15 cellular contexts compared by ENCODE assay signal in the genomic region with DNA sequence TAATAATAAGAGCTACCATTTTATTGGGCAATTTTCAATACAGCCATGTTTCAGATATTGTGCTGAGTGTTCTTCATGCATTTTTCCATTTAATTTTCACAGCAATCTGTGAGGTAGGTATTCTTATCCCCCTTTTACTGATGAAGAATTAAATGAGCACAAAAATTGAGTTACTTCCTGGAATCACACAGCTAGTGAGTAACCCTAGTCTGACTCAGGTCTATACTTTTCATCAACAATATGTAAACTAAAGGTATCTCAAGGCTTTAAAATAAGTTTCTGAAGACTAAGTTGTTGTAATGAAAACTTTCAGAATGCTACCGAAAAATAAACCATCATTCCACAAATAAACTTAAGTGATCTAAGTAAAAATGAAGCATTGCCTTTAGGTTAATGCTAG. TPM values are rescaled to one million over a fixed set of nuclear protein-coding genes. Genes with fewer than 3 reads are reported as not detected.
A peak's percentile ranks its signal among the peaks of the same experiment; 100 is the strongest.
DNase-seq lines count a peak whose midpoint lies in the region; ATAC-seq and TF ChIP-seq lines count a peak whose summit lies in the region.
"Had no signal": no experiment of that assay in that cellular context is flagged by ENCODE, and none has a peak within 500 bp of the region (broad histone marks: within the 10 kb centered on the region; RNA-seq: fewer than 3 reads in every experiment).

No MANE protein-coding gene starts in this region.

- no peaks in the 10 kb centered on the region for H3K27me3 Mint-ChIP-seq in activated T-cell treated with anti-CD3 and anti-CD28 coated beads, Interleukin-2, amount 50 U/mL, for 72 hours (ENCODE audit: low read depth)
- H3K27me3 Mint-ChIP-seq in stimulated activated memory B cell treated with anti-CD40 and anti-IgM and Interleukin-4, amounts not matched to agents 10 μg/mL and 1 μg/mL and 100 μg/mL, for 72 hours: no peaks in the 10 kb centered on the region
- H3K27me3 Mint-ChIP-seq: B cell had no signal

- in situ Hi-C loops in IMR-90 (cut with MboI; ENCODE audit: low sequenced_read_pairs): no loop called here

- no peak overlapping the region for H4K5ac ChIP-seq in IMR-90 (ENCODE audit: low read depth, low read length)

- intact Hi-C loops in IMR-90 (cut with micrococcal nuclease): no loop called here

- no peak overlapping the region for H2BK120ac ChIP-seq in IMR-90 (ENCODE audit: low read depth, low read length)

- peaks cover 5% of the 10 kb centered on the region; the same call in 1 of the 2 replicates for H3K9me1 ChIP-seq in IMR-90 (ENCODE audit: insufficient read depth, low read length)

- no peak overlapping the region for H2AK9ac ChIP-seq in IMR-90 (replicated peaks; ENCODE audit: low read depth, low read length, poor library complexity)

- no peak overlapping the region for H3K4me3 ChIP-seq in IMR-90 (ENCODE audit: insufficient read depth, low read depth, low read length)
- H3K4me3 ChIP-seq: BLaER1 treated with 17β-estradiol and CSF1 and Interleukin-3, amounts not matched to agents 10 nM and 100 nM; GM12878 had no signal

- no peak overlapping the region for H2BK5ac ChIP-seq in IMR-90 (ENCODE audit: low read depth, low read length, poor library complexity, severe bottlenecking)

- peaks cover 4 to 7% of the 10 kb centered on the region in 2 experiments; a peak in 2 of 4 replicates for H3K79me1 ChIP-seq in IMR-90 (ENCODE audit: low read depth in 1 of 2, low read length in 2 of 2)

- H3K27ac ChIP-seq in IMR-90 (ENCODE audit: insufficient read depth, low read length): no peak overlapping the region
- H3K27ac ChIP-seq: BLaER1 treated with 17β-estradiol and CSF1 and Interleukin-3, amounts not matched to agents 10 nM and 100 nM had no signal

- peaks cover 0 to 1% of the 10 kb centered on the region in 2 donors for H3K36me3 Mint-ChIP-seq in activated T-cell treated with anti-CD3 and anti-CD28 coated beads, Interleukin-2, amount 50 U/mL, for 72 hours (ENCODE audit: insufficient read depth in 2 of 2)
- peaks cover 17% of the 10 kb centered on the region for H3K36me3 Mint-ChIP-seq in stimulated activated memory B cell treated with anti-CD40 and anti-IgM and Interleukin-4, amounts not matched to agents 10 μg/mL and 1 μg/mL and 100 μg/mL, for 72 hours

- H3K4ac ChIP-seq in IMR-90 (ENCODE audit: low read depth, low read length): no peak overlapping the region

- no peak overlapping the region for H2BK15ac ChIP-seq in IMR-90 (ENCODE audit: low read depth, low read length)

- H3K4me3 Mint-ChIP-seq in activated T-cell treated with anti-CD3 and anti-CD28 coated beads, Interleukin-2, amount 50 U/mL, for 72 hours: no peak overlapping the region
- H3K4me3 Mint-ChIP-seq in stimulated activated memory B cell treated with anti-CD40 and anti-IgM and Interleukin-4, amounts not matched to agents 10 μg/mL and 1 μg/mL and 100 μg/mL, for 72 hours: no peak overlapping the region
- H3K4me3 Mint-ChIP-seq: B cell; CD8-positive, alpha-beta T cell; H9 had no signal

- no peak overlapping the region for H3K23ac ChIP-seq in IMR-90 (ENCODE audit: low read depth, low read length)

- no peak overlapping the region for H3K4me2 ChIP-seq in IMR-90 (ENCODE audit: low read depth, low read length)

- DNase-seq in activated T-cell treated with anti-CD3 and anti-CD28 coated beads, Interleukin-2, amount 50 U/mL, for 72 hours: no peak
- DNase-seq in activated T-cell treated with anti-CD3 and anti-CD28 coated beads for 4 hours: no peak
- peak; percentile 41 for DNase-seq in IMR-90
- DNase-seq in iris pigment epithelial cell (ENCODE audit: low read depth): peak; percentile 30
- DNase-seq in NAMALWA (ENCODE audit: low spot score): no peak
- no peak for DNase-seq in NCI-H1436 (lab: John Stamatoyannopoulos, UW)
- no peak for DNase-seq in NCI-H1092 treated with DMSO at 0.1 percent for 48 hours (lab: John Stamatoyannopoulos, UW)
- DNase-seq: Calu3; CD8-positive, alpha-beta T cell; DMS79 treated with DMSO at 0.1 percent for 48 hours; H9 had no signal

- no TSS peak for BruUV-seq in IMR-90 (replicated peaks; lab: Mats Ljungman, UMichigan)

- H3K9me3 Mint-ChIP-seq in activated T-cell treated with anti-CD3 and anti-CD28 coated beads, Interleukin-2, amount 50 U/mL, for 72 hours: no peaks in the 10 kb centered on the region
- no peaks in the 10 kb centered on the region for H3K9me3 Mint-ChIP-seq in stimulated activated memory B cell treated with anti-CD40 and anti-IgM and Interleukin-4, amounts not matched to agents 10 μg/mL and 1 μg/mL and 100 μg/mL, for 72 hours
- H3K9me3 Mint-ChIP-seq: CD8-positive, alpha-beta T cell; H9 had no signal

- H3K56ac ChIP-seq in IMR-90 (ENCODE audit: extremely low read depth, insufficient read depth, low read length): no peak overlapping the region

- H4K8ac ChIP-seq in IMR-90 (ENCODE audit: low read depth in 2 of 2, low read length in 2 of 2): no peak overlapping the region

- no peak for TF ChIP-seq POLR2A in IMR-90 (IDR thresholded peaks at IDR 0.05; ENCODE audit: low read depth, low read length)

- dilution Hi-C loops in IMR-90 (cut with HindIII; ENCODE audit: low sequenced_read_pairs, unreplicated experiment): no loop called here

- no peak for TF ChIP-seq RAD21 in IMR-90 (IDR thresholded peaks at IDR 0.05; ENCODE audit: low read length)

- H3K18ac ChIP-seq in IMR-90 (ENCODE audit: low read depth, low read length): no peak overlapping the region

- no peak overlapping the region for H3K14ac ChIP-seq in IMR-90 (replicated peaks; ENCODE audit: low read depth, low read length)

- no peak overlapping the region for H2AK5ac ChIP-seq in IMR-90 (ENCODE audit: low read depth, low read length)

- CTCF ChIA-PET in IMR-90 (lab: Yijun Ruan, JAX): interaction anchor here (0.9 to 1.1 kb wide), 2 partner anchors 11 to 235 kb away, joined by 3 to 4 read pairs; no protein-coding TSS in a partner anchor

- peaks cover 3% of the 10 kb centered on the region for H3K4me1 ChIP-seq in IMR-90 (ENCODE audit: control insufficient read depth, insufficient read depth, low read length)

- H3K9ac ChIP-seq in IMR-90 (ENCODE audit: low read depth, low read length): no peak overlapping the region
- H3K9ac ChIP-seq: BLaER1 treated with 17β-estradiol and CSF1 and Interleukin-3, amounts not matched to agents 10 nM and 100 nM had no signal

- H4K91ac ChIP-seq in IMR-90 (ENCODE audit: insufficient read depth, low read depth, low read length): no peak overlapping the region

- H3K4me1 Mint-ChIP-seq in activated T-cell treated with anti-CD3 and anti-CD28 coated beads, Interleukin-2, amount 50 U/mL, for 72 hours (ENCODE audit: low read depth): peaks cover 21% of the 10 kb centered on the region
- peaks cover 13% of the 10 kb centered on the region for H3K4me1 Mint-ChIP-seq in stimulated activated memory B cell treated with anti-CD40 and anti-IgM and Interleukin-4, amounts not matched to agents 10 μg/mL and 1 μg/mL and 100 μg/mL, for 72 hours
- H3K4me1 Mint-ChIP-seq: B cell had no signal

- TF ChIP-seq CTCF in IMR-90 (conservative IDR thresholded peaks at IDR 0.05; ENCODE audit: low read depth, low read length): no peak

- peak in 1 of 2 donors; percentile 65 for ATAC-seq in activated T-cell treated with anti-CD3 and anti-CD28 coated beads, Interleukin-2, amount 50 U/mL, for 72 hours (replicated peaks in 1 of 2)
- peak; percentile 33; the same call in 1 of the 2 replicates for ATAC-seq in IMR-90 (ENCODE audit: low read depth)
- ATAC-seq in stimulated activated memory B cell treated with anti-CD40 and anti-IgM and Interleukin-4, amounts not matched to agents 10 μg/mL and 1 μg/mL and 100 μg/mL, for 72 hours: no peak
- ATAC-seq: CD8-positive, alpha-beta T cell; GM12878 had no signal

- H3K9me3 ChIP-seq in IMR-90 (ENCODE audit: control insufficient read depth, insufficient read depth, low read length): no peaks in the 10 kb centered on the region
- H3K9me3 ChIP-seq: BLaER1 treated with 17β-estradiol and CSF1 and Interleukin-3, amounts not matched to agents 10 nM and 100 nM had no signal

- POLR2A ChIA-PET in IMR-90 (lab: Charles Lee; ENCODE audit: unreplicated experiment): no interaction called here

- WGBS in IMR-90 (ENCODE audit: extremely low coverage in 2 of 2, insufficient read length in 1 of 2), 2 experiments: no CpG with 5 or more reads among the region's 1 CpG

- no peak overlapping the region for H2BK20ac ChIP-seq in IMR-90 (ENCODE audit: low read depth, low read length)

- peak overlapping the region; percentile 24 for H3K27ac Mint-ChIP-seq in activated T-cell treated with anti-CD3 and anti-CD28 coated beads, Interleukin-2, amount 50 U/mL, for 72 hours
- H3K27ac Mint-ChIP-seq in stimulated activated memory B cell treated with anti-CD40 and anti-IgM and Interleukin-4, amounts not matched to agents 10 μg/mL and 1 μg/mL and 100 μg/mL, for 72 hours: peak overlapping the region; percentile 12
- H3K27ac Mint-ChIP-seq: B cell; CD8-positive, alpha-beta T cell had no signal

- peaks cover 4% of the 10 kb centered on the region for H4K20me1 ChIP-seq in IMR-90 (ENCODE audit: insufficient read depth, low read length)

- H3K36me3 ChIP-seq in IMR-90 (ENCODE audit: control insufficient read depth, insufficient read depth, low read length): peaks cover 7% of the 10 kb centered on the region

- no peak overlapping the region for H2AFZ ChIP-seq in IMR-90 (replicated peaks; ENCODE audit: low read length, poor library complexity)

- no peaks in the 10 kb centered on the region for H3K27me3 ChIP-seq in IMR-90 (ENCODE audit: control insufficient read depth, insufficient read depth, low read length)
- H3K27me3 ChIP-seq: BLaER1 treated with 17β-estradiol and CSF1 and Interleukin-3, amounts not matched to agents 10 nM and 100 nM had no signal

TF ChIP-seq in IMR-90, 13 proteins besides CTCF, POLR2A, EP300 and RAD21 (continues in another document):
- TF ChIP-seq CHD1 (IDR thresholded peaks at IDR 0.05; ENCODE audit: low read depth, low read length) (no peak), RCOR1 (IDR thresholded peaks at IDR 0.05; ENCODE audit: insufficient replicate concordance, low read length) (no peak), BHLHE40 (IDR thresholded peaks at IDR 0.05; ENCODE audit: low read depth, low read length) (no peak), NFE2L2 (IDR thresholded peaks at IDR 0.05; ENCODE audit: low read depth, low read length) (no peak)
- TF ChIP-seq, protein P1, sequence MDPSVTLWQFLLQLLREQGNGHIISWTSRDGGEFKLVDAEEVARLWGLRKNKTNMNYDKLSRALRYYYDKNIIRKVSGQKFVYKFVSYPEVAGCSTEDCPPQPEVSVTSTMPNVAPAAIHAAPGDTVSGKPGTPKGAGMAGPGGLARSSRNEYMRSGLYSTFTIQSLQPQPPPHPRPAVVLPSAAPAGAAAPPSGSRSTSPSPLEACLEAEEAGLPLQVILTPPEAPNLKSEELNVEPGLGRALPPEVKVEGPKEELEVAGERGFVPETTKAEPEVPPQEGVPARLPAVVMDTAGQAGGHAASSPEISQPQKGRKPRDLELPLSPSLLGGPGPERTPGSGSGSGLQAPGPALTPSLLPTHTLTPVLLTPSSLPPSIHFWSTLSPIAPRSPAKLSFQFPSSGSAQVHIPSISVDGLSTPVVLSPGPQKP (IDR thresholded peaks at IDR 0.05; ENCODE audit: borderline replicate concordance, low read depth, low read length): no peak

RNA-seq across cellular contexts. Expression of a gene that starts 22.3 kb away (rescaled TPM):
- total RNA-seq in activated T-cell treated with anti-CD3 and anti-CD28 coated beads, Interleukin-2, amount 50 U/mL, for 72 hours: 10 to 100 TPM; 27.1 to 30.0 TPM
- total RNA-seq in IMR-90 (2012; rRNA removed): 22.6 and 35.8 TPM in 2 replicates
- polyA plus RNA-seq in IMR-90 (2012; rRNA removed): 18.6 and 21.5 TPM in 2 replicates
- 4.9 TPM in 2 replicates for polyA plus RNA-seq in IMR-90 (2012; cell fraction: cytosol; rRNA removed)
- 3.4 and 15.4 TPM in 2 replicates for polyA plus RNA-seq in IMR-90 (2012; cell fraction: nucleus; rRNA removed; ENCODE audit: low replicate concordance)

Comparison
In these comparisons a context has a peak if more than half of its experiments do, and no peak if none do; other contexts are left out.
1. DNase-seq: peak in IMR-90 (single experiment) and iris pigment epithelial cell (single experiment); none in activated T-cell treated with anti-CD3 and anti-CD28 coated beads, Interleukin-2, amount 50 U/mL, for 72 hours (0 of 2), activated T-cell treated with anti-CD3 and anti-CD28 coated beads for 4 hours (single experiment), NAMALWA (single experiment), NCI-H1436 (single experiment) and NCI-H1092 treated with DMSO at 0.1 percent for 48 hours (single experiment).